In genomic region chr6:138575257-138575656, GRCh38 we compare ENCODE assay signal across 28 cellular contexts.
"Had no signal": no experiment of that assay in that cellular context is flagged by ENCODE, and none has a peak within 500 bp of the region (broad histone marks: within the 10 kb centered on the region; RNA-seq: fewer than 3 reads in every experiment).

No MANE protein-coding gene starts in this region.

- H3K27ac ChIP-seq: esophagus muscularis mucosa, heart left ventricle had no signal

- H3K27ac Mint-ChIP-seq: activated CD4-positive, alpha-beta T cell treated with anti-CD3 and anti-CD28 coated beads, Interleukin-2, amount 10 ng/mL, durations not matched to agents 7 days and 5 days; activated CD8-positive, alpha-beta T cell treated with anti-CD3 and anti-CD28 coated beads for 36 hours; activated naive CD8-positive, alpha-beta T cell; activated T-helper 17 cell treated with anti-CD3 and anti-CD28 coated beads, Interleukin-2, amount 50 U/mL, for 72 hours; effector memory CD8-positive, alpha-beta T cell; WTC11 had no signal

- H3K27me3 Mint-ChIP-seq: activated CD8-positive, alpha-beta T cell treated with anti-CD3 and anti-CD28 coated beads for 36 hours had no signal

- H3K36me3 Mint-ChIP-seq: activated naive CD8-positive, alpha-beta T cell; WTC11 had no signal

- H3K4me3 ChIP-seq: esophagus muscularis mucosa, heart left ventricle had no signal

- FAIRE-seq: astrocyte, colon, frontal cortex had no signal

- H3K36me3 ChIP-seq: esophagus muscularis mucosa, heart left ventricle had no signal

- DNase-seq: activated CD4-positive, alpha-beta T cell treated with anti-CD3 and anti-CD28 coated beads for 1 hour; activated CD4-positive, alpha-beta T cell treated with anti-CD3 and anti-CD28 coated beads for 4 hours; activated CD4-positive, alpha-beta T cell treated with anti-CD3 and anti-CD28 coated beads, Interleukin-2, amount 10 ng/mL, durations not matched to agents 7 days and 5 days; activated CD4-positive, alpha-beta T cell treated with anti-CD3 and anti-CD28 coated beads, Interleukin-2, amount 50 U/mL, for 4 hours; activated CD8-positive, alpha-beta memory T cell treated with anti-CD3 and anti-CD28 coated beads for 24 hours; activated CD8-positive, alpha-beta T cell treated with anti-CD3 and anti-CD28 coated beads for 36 hours; activated effector memory CD4-positive, alpha-beta T cell treated with Interleukin-2 at 50 U/mL for 16 hours; activated gamma-delta T cell treated with Interleukin-2 at 50 U/mL for 16 hours; activated naive CD4-positive, alpha-beta T cell treated with anti-CD3 and anti-CD28 coated beads, Interleukin-2, amount 50 U/mL, for 16 hours; activated naive CD4-positive, alpha-beta T cell treated with Interleukin-2 at 50 U/mL for 16 hours; activated T-cell treated with anti-CD3 and anti-CD28 coated beads, Interleukin-2, amount 50 U/mL, for 4 hours; amniotic stem cell; anterior cingulate cortex; caudate nucleus; cortex of kidney; dermis blood vessel endothelial cell; effector CD4-positive, alpha-beta T cell; effector memory CD8-positive, alpha-beta T cell; erythroblast; heart left ventricle; T-helper 2 cell had no signal

- H3K4me3 Mint-ChIP-seq: activated CD4-positive, alpha-beta T cell treated with anti-CD3 and anti-CD28 coated beads, Interleukin-2, amount 10 ng/mL, durations not matched to agents 7 days and 5 days; activated CD8-positive, alpha-beta T cell treated with anti-CD3 and anti-CD28 coated beads for 36 hours; activated naive CD8-positive, alpha-beta T cell; activated T-cell treated with anti-CD3 and anti-CD28 coated beads, Interleukin-2, amount 50 U/mL, for 4 hours; activated T-helper 17 cell treated with anti-CD3 and anti-CD28 coated beads, Interleukin-2, amount 50 U/mL, for 72 hours; effector memory CD8-positive, alpha-beta T cell; WTC11 had no signal

- ATAC-seq: activated CD8-positive, alpha-beta T cell treated with anti-CD3 and anti-CD28 coated beads for 36 hours; activated T-cell treated with anti-CD3 and anti-CD28 coated beads, Interleukin-2, amount 50 U/mL, for 4 hours; activated T-helper 17 cell treated with anti-CD3 and anti-CD28 coated beads, Interleukin-2, amount 50 U/mL, for 72 hours; effector memory CD8-positive, alpha-beta T cell; heart left ventricle; WTC11 had no signal

- H3K9me3 Mint-ChIP-seq: activated CD4-positive, alpha-beta T cell treated with anti-CD3 and anti-CD28 coated beads, Interleukin-2, amount 10 ng/mL, durations not matched to agents 7 days and 5 days; activated CD8-positive, alpha-beta T cell treated with anti-CD3 and anti-CD28 coated beads for 36 hours; activated T-cell treated with anti-CD3 and anti-CD28 coated beads, Interleukin-2, amount 50 U/mL, for 4 hours; activated T-helper 17 cell treated with anti-CD3 and anti-CD28 coated beads, Interleukin-2, amount 50 U/mL, for 72 hours; effector memory CD8-positive, alpha-beta T cell; WTC11 had no signal

- H3K27me3 ChIP-seq: esophagus muscularis mucosa had no signal

- H3K4me1 Mint-ChIP-seq: activated CD4-positive, alpha-beta T cell treated with anti-CD3 and anti-CD28 coated beads, Interleukin-2, amount 10 ng/mL, durations not matched to agents 7 days and 5 days; activated T-helper 17 cell treated with anti-CD3 and anti-CD28 coated beads, Interleukin-2, amount 50 U/mL, for 72 hours had no signal

- H3K9me3 ChIP-seq: esophagus muscularis mucosa, heart left ventricle had no signal
